Comparison of ENCODE assay signal across 2 cellular contexts in the genomic region with DNA sequence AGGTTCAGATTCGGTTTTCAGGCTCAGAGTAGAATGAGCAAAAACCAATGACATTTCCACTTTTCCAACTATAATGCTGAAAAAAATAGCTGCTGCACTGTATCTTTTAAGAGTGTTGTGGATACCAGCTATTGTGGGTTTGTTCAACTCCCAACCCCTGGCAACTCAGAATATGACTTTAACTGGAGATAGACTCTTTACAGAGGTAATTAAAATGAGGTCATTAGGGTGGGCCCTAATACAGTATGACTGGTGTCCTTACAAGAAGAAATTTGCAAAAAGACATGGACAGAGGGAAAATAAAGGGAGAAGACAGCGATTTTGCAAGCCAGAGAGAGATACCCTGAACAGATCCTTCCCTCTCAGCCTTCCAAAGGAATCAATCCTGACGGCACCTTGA.
TF ChIP-seq lines count a peak whose summit lies in the region.

No MANE protein-coding gene starts in this region.

TF ChIP-seq in WTC11, 78 proteins besides CTCF, POLR2A, EP300 and RAD21:
- TF ChIP-seq, protein P1, sequence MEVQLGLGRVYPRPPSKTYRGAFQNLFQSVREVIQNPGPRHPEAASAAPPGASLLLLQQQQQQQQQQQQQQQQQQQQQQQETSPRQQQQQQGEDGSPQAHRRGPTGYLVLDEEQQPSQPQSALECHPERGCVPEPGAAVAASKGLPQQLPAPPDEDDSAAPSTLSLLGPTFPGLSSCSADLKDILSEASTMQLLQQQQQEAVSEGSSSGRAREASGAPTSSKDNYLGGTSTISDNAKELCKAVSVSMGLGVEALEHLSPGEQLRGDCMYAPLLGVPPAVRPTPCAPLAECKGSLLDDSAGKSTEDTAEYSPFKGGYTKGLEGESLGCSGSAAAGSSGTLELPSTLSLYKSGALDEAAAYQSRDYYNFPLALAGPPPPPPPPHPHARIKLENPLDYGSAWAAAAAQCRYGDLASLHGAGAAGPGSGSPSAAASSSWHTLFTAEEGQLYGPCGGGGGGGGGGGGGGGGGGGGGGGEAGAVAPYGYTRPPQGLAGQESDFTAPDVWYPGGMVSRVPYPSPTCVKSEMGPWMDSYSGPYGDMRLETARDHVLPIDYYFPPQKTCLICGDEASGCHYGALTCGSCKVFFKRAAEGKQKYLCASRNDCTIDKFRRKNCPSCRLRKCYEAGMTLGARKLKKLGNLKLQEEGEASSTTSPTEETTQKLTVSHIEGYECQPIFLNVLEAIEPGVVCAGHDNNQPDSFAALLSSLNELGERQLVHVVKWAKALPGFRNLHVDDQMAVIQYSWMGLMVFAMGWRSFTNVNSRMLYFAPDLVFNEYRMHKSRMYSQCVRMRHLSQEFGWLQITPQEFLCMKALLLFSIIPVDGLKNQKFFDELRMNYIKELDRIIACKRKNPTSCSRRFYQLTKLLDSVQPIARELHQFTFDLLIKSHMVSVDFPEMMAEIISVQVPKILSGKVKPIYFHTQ (CRISPR knock-in tag; IDR thresholded peaks at IDR 0.05), result no peak

TF ChIP-seq in GM12891, 5 proteins besides CTCF, POLR2A, EP300 and RAD21:
- no peak for TF ChIP-seq PAX5 (IDR thresholded peaks at IDR 0.05; ENCODE audit: insufficient read depth, low read length, severe bottlenecking)
- TF ChIP-seq POU2F2 (IDR thresholded peaks at IDR 0.05; ENCODE audit: low read depth, low read length), result no peak
- TF ChIP-seq POLR2AphosphoS5 (IDR thresholded peaks at IDR 0.05; ENCODE audit: low read depth, low read length), result no peak
- no peak for TF ChIP-seq TAF1 (IDR thresholded peaks at IDR 0.05; ENCODE audit: low read depth, low read length)
- TF ChIP-seq SPI1 (IDR thresholded peaks at IDR 0.05; ENCODE audit: low read depth, low read length), result no peak
